ENCODE assay signal across 16 cellular contexts in the genomic region with DNA sequence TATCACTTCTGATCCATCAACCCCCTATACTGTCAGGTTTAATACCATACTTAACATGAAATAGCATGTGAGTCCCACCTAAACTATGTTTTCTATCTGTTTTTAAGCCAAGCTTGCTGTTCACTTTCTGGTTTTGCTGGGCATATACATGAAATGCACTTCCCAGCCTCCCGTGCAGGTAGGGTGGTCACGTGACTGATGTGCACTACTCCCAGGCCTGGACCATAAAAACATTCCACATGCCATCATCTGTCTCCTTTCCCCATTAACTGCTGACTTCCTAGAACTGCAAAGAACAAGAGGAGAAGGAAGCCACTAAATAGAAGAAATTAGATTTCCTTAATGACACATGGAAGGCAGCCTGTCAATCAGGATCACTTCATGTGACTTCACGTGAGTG. TPM values are rescaled to one million over a fixed set of nuclear protein-coding genes. Genes with fewer than 3 reads are reported as not detected.
"Had no signal": no experiment of that assay in that cellular context is flagged by ENCODE, and none has a peak within 500 bp of the region (broad histone marks: within the 10 kb centered on the region; RNA-seq: fewer than 3 reads in every experiment).

No MANE protein-coding gene starts in this region.

- DNase-seq: activated CD4-positive, alpha-beta memory T cell treated with anti-CD3 and anti-CD28 coated beads, Interleukin-2, amount 10 ng/mL, durations not matched to agents 7 days and 5 days; activated CD4-positive, alpha-beta T cell treated with anti-CD3 and anti-CD28 coated beads for 48 hours; activated CD4-positive, CD25-positive, alpha-beta regulatory T cell; activated naive CD4-positive, alpha-beta T cell treated with Interleukin-2 at 50 U/mL for 16 hours; activated naive CD8-positive, alpha-beta T cell treated with anti-CD3 and anti-CD28 coated beads, Interleukin-2, amount 10 ng/mL, durations not matched to agents 7 days and 5 days; activated T-cell treated with anti-CD3 and anti-CD28 coated beads, Interleukin-2, amount 50 U/mL, for 1 hour; effector memory CD8-positive, alpha-beta T cell; midbrain; stomach; T1000 had no signal

- H3K27me3 Mint-ChIP-seq: activated CD4-positive, alpha-beta memory T cell treated with anti-CD3 and anti-CD28 coated beads, Interleukin-2, amount 10 ng/mL, durations not matched to agents 7 days and 5 days; activated naive CD8-positive, alpha-beta T cell treated with anti-CD3 and anti-CD28 coated beads, Interleukin-2, amount 10 ng/mL, durations not matched to agents 7 days and 5 days had no signal

- H3K27ac ChIP-seq: epithelial cell of prostate, prostate gland had no signal

- H3K4me3 Mint-ChIP-seq: activated CD4-positive, alpha-beta memory T cell treated with anti-CD3 and anti-CD28 coated beads, Interleukin-2, amount 10 ng/mL, durations not matched to agents 7 days and 5 days; activated naive CD8-positive, alpha-beta T cell treated with anti-CD3 and anti-CD28 coated beads, Interleukin-2, amount 10 ng/mL, durations not matched to agents 7 days and 5 days; effector memory CD8-positive, alpha-beta T cell; neural crest cell had no signal

- H3K4me1 ChIP-seq: prostate gland had no signal

- H3K9me3 Mint-ChIP-seq: activated naive CD8-positive, alpha-beta T cell treated with anti-CD3 and anti-CD28 coated beads, Interleukin-2, amount 10 ng/mL, durations not matched to agents 7 days and 5 days; effector memory CD8-positive, alpha-beta T cell; neural crest cell had no signal

- H3K36me3 Mint-ChIP-seq: activated naive CD8-positive, alpha-beta T cell treated with anti-CD3 and anti-CD28 coated beads, Interleukin-2, amount 10 ng/mL, durations not matched to agents 7 days and 5 days had no signal

- H3K4me3 ChIP-seq: lung, prostate gland, right atrium auricular region, stomach, thoracic aorta had no signal

- H3K27ac Mint-ChIP-seq: activated CD4-positive, alpha-beta memory T cell treated with anti-CD3 and anti-CD28 coated beads, Interleukin-2, amount 10 ng/mL, durations not matched to agents 7 days and 5 days; activated naive CD8-positive, alpha-beta T cell treated with anti-CD3 and anti-CD28 coated beads, Interleukin-2, amount 10 ng/mL, durations not matched to agents 7 days and 5 days; effector memory CD8-positive, alpha-beta T cell had no signal

- H3K27me3 ChIP-seq: right atrium auricular region, stomach had no signal

- H3K36me3 ChIP-seq: prostate gland, right atrium auricular region, stomach, thoracic aorta had no signal

- H3K9me3 ChIP-seq: prostate gland, right atrium auricular region, stomach, thoracic aorta had no signal

- H3K4me1 Mint-ChIP-seq: activated naive CD8-positive, alpha-beta T cell treated with anti-CD3 and anti-CD28 coated beads, Interleukin-2, amount 10 ng/mL, durations not matched to agents 7 days and 5 days; neural crest cell had no signal

RNA-seq across cellular contexts. Expression of a gene that starts 40.1 kb away (rescaled TPM):
- total RNA-seq: activated naive CD8-positive, alpha-beta T cell treated with anti-CD3 and anti-CD28 coated beads, Interleukin-2, amount 10 ng/mL, durations not matched to agents 7 days and 5 days had no signal
